ENCODE assay signal across 17 cellular contexts in genomic region chr11:92893276-92893675, GRCh38.
A peak's percentile ranks its signal among the peaks of the same experiment; 100 is the strongest.
DNase-seq lines count a peak whose midpoint lies in the region; ATAC-seq and TF ChIP-seq lines count a peak whose summit lies in the region.
"Had no signal": no experiment of that assay in that cellular context is flagged by ENCODE, and none has a peak within 500 bp of the region (broad histone marks: within the 10 kb centered on the region; RNA-seq: fewer than 3 reads in every experiment).

No MANE protein-coding gene starts in this region.

- H2AFZ ChIP-seq in neural cell (ENCODE audit: low read depth, low read length) = no peak overlapping the region

- H3K27ac ChIP-seq in neural cell (ENCODE audit: low read length) = peak overlapping the region; percentile 84

- H3K4me3 ChIP-seq in neural cell (ENCODE audit: low read length) = peak overlapping the region; percentile 25

- peak; percentile 96 for TF ChIP-seq EP300 in neural cell (conservative IDR thresholded peaks at IDR 0.05; ENCODE audit: poor library complexity, severe bottlenecking)

- ATAC-seq in GM19455 (IDR thresholded peaks at IDR 0.05; ENCODE audit: unreplicated experiment) = no peak
- ATAC-seq: PC-3 had no signal

- H3K9me2 ChIP-seq in neural cell (ENCODE audit: insufficient read depth, low read length) = no peaks in the 10 kb centered on the region

- H4K20me1 ChIP-seq in neural cell (ENCODE audit: insufficient read depth) = no peaks in the 10 kb centered on the region

- TF ChIP-seq RAD21 in neural cell (conservative IDR thresholded peaks at IDR 0.05) = peak; percentile 43

- H3K9me3 ChIP-seq in neural cell (ENCODE audit: low read length) = no peaks in the 10 kb centered on the region

- peak overlapping the region; percentile 36 for H3K4me2 ChIP-seq in neural cell (ENCODE audit: low read length)

- no peak for TF ChIP-seq CTCF in neural cell (IDR thresholded peaks at IDR 0.05; ENCODE audit: poor library complexity, severe bottlenecking)

- no peaks in the 10 kb centered on the region for H3K27me3 ChIP-seq in neural cell (ENCODE audit: insufficient read depth, low read depth, low read length)

- peaks cover 5% of the 10 kb centered on the region for H3K36me3 ChIP-seq in neural cell (ENCODE audit: insufficient read depth, low read length)

- H3K9ac ChIP-seq in neural cell (ENCODE audit: low read length) = peak overlapping the region; percentile 13

- DNase-seq in DMS79 treated with DMSO at 0.1 percent for 48 hours (lab: John Stamatoyannopoulos, UW) (peak; percentile 61), DMS79 (lab: John Stamatoyannopoulos, UW) (no peak), NCI-H146 treated with DMSO at 0.1 percent for 48 hours (lab: John Stamatoyannopoulos, UW; ENCODE audit: unreplicated experiment) (peak; percentile 41), astrocyte of the hippocampus (ENCODE audit: low read depth, low spot score) (peak; percentile 23), GM19238 (ENCODE audit: insufficient read length, low spot score) (no peak)
- DNase-seq in activated naive CD4-positive, alpha-beta T cell treated with Interleukin-2 at 50 U/mL for 16 hours = no peak
- DNase-seq: 8988T, C1 segment of cervical spinal cord, COR-L47, HCEC 1CT, Karpas-422, MV-4-11, NCI-H187, NCI-H510A treated with DMSO at 0.1 percent for 48 hours, PC-3 had no signal

- H3K79me2 ChIP-seq in neural cell (replicated peaks; ENCODE audit: insufficient read depth, low read length) = no peaks in the 10 kb centered on the region

- no peaks in the 10 kb centered on the region for H3F3A ChIP-seq in neural cell (ENCODE audit: insufficient read depth, low read length, poor library complexity, severe bottlenecking)

TF ChIP-seq in neural cell, 6 proteins besides CTCF, POLR2A, EP300 and RAD21:
- peak; percentile 86 for TF ChIP-seq POLR2AphosphoS5 (IDR thresholded peaks at IDR 0.05)
- TF ChIP-seq REST (IDR thresholded peaks at IDR 0.05; ENCODE audit: borderline replicate concordance) = no peak
- no peak for TF ChIP-seq TAF1 (IDR thresholded peaks at IDR 0.05; ENCODE audit: low read depth)
- peak; percentile 21 for TF ChIP-seq MXI1 (conservative IDR thresholded peaks at IDR 0.05; ENCODE audit: poor library complexity, severe bottlenecking)
- no peak for TF ChIP-seq EZH2 (IDR thresholded peaks at IDR 0.05; ENCODE audit: borderline replicate concordance, insufficient read depth, low read length, poor library complexity, severe bottlenecking)
- peak; percentile 37 for TF ChIP-seq SMC3 (conservative IDR thresholded peaks at IDR 0.05; ENCODE audit: poor library complexity)

Comparison
In these comparisons a context has a peak if more than half of its experiments do, and no peak if none do; other contexts are left out.
1. DNase-seq: peak in DMS79 treated with DMSO at 0.1 percent for 48 hours (single experiment), NCI-H146 treated with DMSO at 0.1 percent for 48 hours (single experiment) and astrocyte of the hippocampus (single experiment); none in DMS79 (single experiment), activated naive CD4-positive, alpha-beta T cell treated with Interleukin-2 at 50 U/mL for 16 hours (single experiment) and GM19238 (single experiment).